ENCODE assay signal across 18 cellular contexts in genomic region chr3:189941125-189941524, GRCh38.
DNase-seq lines count a peak whose midpoint lies in the region; ATAC-seq and TF ChIP-seq lines count a peak whose summit lies in the region.
"Had no signal": no experiment of that assay in that cellular context is flagged by ENCODE, and none has a peak within 500 bp of the region (broad histone marks: within the 10 kb centered on the region; RNA-seq: fewer than 3 reads in every experiment).

No MANE protein-coding gene starts in this region.

- peaks cover 12% of the 10 kb centered on the region for H3K4me1 ChIP-seq in mucosa of descending colon (ENCODE audit: low read depth)

- no peaks in the 10 kb centered on the region for H3K9me3 Mint-ChIP-seq in MCF 10A (ENCODE audit: unreplicated experiment)
- no peaks in the 10 kb centered on the region for H3K9me3 Mint-ChIP-seq in activated naive CD4-positive, alpha-beta T cell treated with anti-CD3 and anti-CD28 coated beads for 36 hours
- H3K9me3 Mint-ChIP-seq: activated naive CD8-positive, alpha-beta T cell treated with anti-CD3 and anti-CD28 coated beads for 36 hours; activated T-cell treated with anti-CD3 and anti-CD28 coated beads, Interleukin-2, amount 50 U/mL, for 24 hours had no signal

- TF ChIP-seq CTCF in MCF 10A (IDR thresholded peaks at IDR 0.05; ENCODE audit: unreplicated experiment) = no peak
- no peak for TF ChIP-seq CTCF in mucosa of descending colon (IDR thresholded peaks at IDR 0.05)

- intact Hi-C loops in MCF 10A (cut with micrococcal nuclease) (loop anchor here (10.0 kb wide), 1 partner anchor 276 kb away; no protein-coding TSS in a partner anchor), mucosa of descending colon (cut with DNase I, micrococcal nuclease) (loop anchor here in 1 of 2 donors (5.0 kb wide), 1 partner anchor 669 kb away; no protein-coding TSS in a partner anchor)
- intact Hi-C loops in activated naive CD4-positive, alpha-beta T cell treated with anti-CD3 and anti-CD28 coated beads for 36 hours (cut with micrococcal nuclease) = loop anchor here (10.0 kb wide), 1 partner anchor 256 kb away; no protein-coding TSS in a partner anchor

- peaks cover 47% of the 10 kb centered on the region for H3K4me1 Mint-ChIP-seq in MCF 10A (ENCODE audit: insufficient read depth, unreplicated experiment)
- H3K4me1 Mint-ChIP-seq in activated naive CD4-positive, alpha-beta T cell treated with anti-CD3 and anti-CD28 coated beads for 36 hours (ENCODE audit: low read depth) = no peaks in the 10 kb centered on the region
- H3K4me1 Mint-ChIP-seq: activated naive CD8-positive, alpha-beta T cell treated with anti-CD3 and anti-CD28 coated beads for 36 hours had no signal

- no peaks in the 10 kb centered on the region for H3K36me3 Mint-ChIP-seq in MCF 10A (ENCODE audit: insufficient read depth, unreplicated experiment)
- H3K36me3 Mint-ChIP-seq in activated naive CD4-positive, alpha-beta T cell treated with anti-CD3 and anti-CD28 coated beads for 36 hours (ENCODE audit: low read depth) = no peaks in the 10 kb centered on the region
- H3K36me3 Mint-ChIP-seq: activated naive CD8-positive, alpha-beta T cell treated with anti-CD3 and anti-CD28 coated beads for 36 hours had no signal

- CTCF ChIA-PET in MCF 10A (lab: Yijun Ruan, JAX) = interaction anchor here (0.6 to 2.6 kb wide), 11 partner anchors 9 to 986 kb away, joined by 3 to 16 read pairs (median 3); no protein-coding TSS in a partner anchor
- CTCF ChIA-PET in activated naive CD4-positive, alpha-beta T cell treated with anti-CD3 and anti-CD28 coated beads for 36 hours (lab: Charles Lee) = interaction anchor here (0.7 to 1.2 kb wide), 3 partner anchors 10 to 116 kb away, joined by 3 to 6 read pairs (median 5); no protein-coding TSS in a partner anchor

- H3K36me3 ChIP-seq in mucosa of descending colon (ENCODE audit: low read depth) = no peaks in the 10 kb centered on the region

- peak overlapping the region; percentile 80 for H3K27ac Mint-ChIP-seq in MCF 10A (ENCODE audit: low read depth, unreplicated experiment)
- H3K27ac Mint-ChIP-seq in activated naive CD4-positive, alpha-beta T cell treated with anti-CD3 and anti-CD28 coated beads for 36 hours = no peak overlapping the region
- H3K27ac Mint-ChIP-seq: activated naive CD8-positive, alpha-beta T cell treated with anti-CD3 and anti-CD28 coated beads for 36 hours; activated T-cell treated with anti-CD3 and anti-CD28 coated beads, Interleukin-2, amount 50 U/mL, for 24 hours had no signal

- in situ Hi-C loops in ACHN (cut with HindIII; ENCODE audit: low pct_ligation_motif_present, low pct_unique_long_range_greater_than_20kb, low sequenced_read_pairs) = no loop called here

- POLR2A ChIA-PET in MCF 10A (lab: Yijun Ruan, JAX) = interaction anchor here (0.6 to 7.3 kb wide), 10 partner anchors 15 to 673 kb away, joined by 3 to 57 read pairs (median 4); no protein-coding TSS in a partner anchor

- ATAC-seq in mucosa of descending colon (peak; percentile 30), GM18873 (IDR thresholded peaks at IDR 0.05; ENCODE audit: low FRiP score, unreplicated experiment) (no peak)
- ATAC-seq: sciatic nerve had no signal

- no peaks in the 10 kb centered on the region for H3K27me3 Mint-ChIP-seq in MCF 10A (ENCODE audit: insufficient read depth, unreplicated experiment)
- peaks cover 4% of the 10 kb centered on the region for H3K27me3 Mint-ChIP-seq in activated naive CD4-positive, alpha-beta T cell treated with anti-CD3 and anti-CD28 coated beads for 36 hours (ENCODE audit: low read depth)

- peak; percentile 93 for DNase-seq in COR-L47 (lab: John Stamatoyannopoulos, UW)
- peak; percentile 11 for DNase-seq in LoVo (ENCODE audit: low spot score)
- no peak for DNase-seq in MCF 10A (ENCODE audit: unreplicated experiment)
- DNase-seq in mucosa of descending colon = peak in 1 of 3 donors; percentile 42
- DNase-seq in ACHN = no peak
- DNase-seq in activated naive CD4-positive, alpha-beta T cell treated with anti-CD3 and anti-CD28 coated beads for 36 hours = no peak
- DNase-seq in HuH-7.5 (ENCODE audit: low spot score) = no peak
- DNase-seq: activated naive CD8-positive, alpha-beta T cell treated with anti-CD3 and anti-CD28 coated beads for 36 hours; activated T-cell treated with anti-CD3 and anti-CD28 coated beads, Interleukin-2, amount 50 U/mL, for 24 hours; midbrain; MM.1S; NCI-H2029 treated with DMSO at 0.1 percent for 48 hours; NCI-H524 treated with DMSO at 0.1 percent for 48 hours; nucleus accumbens; stimulated activated CD4-positive, alpha-beta T cell treated with anti-CD3 and anti-CD28 coated beads, Interleukin-4, amount 100 ng/mL, for 1 hour; SW 1271 had no signal

- BruUV-seq in MCF 10A (replicated peaks; lab: Mats Ljungman, UMichigan) = no TSS peak

- no peak overlapping the region for H3K4me3 Mint-ChIP-seq in MCF 10A (ENCODE audit: unreplicated experiment)
- H3K4me3 Mint-ChIP-seq in activated naive CD4-positive, alpha-beta T cell treated with anti-CD3 and anti-CD28 coated beads for 36 hours = no peak overlapping the region
- H3K4me3 Mint-ChIP-seq: activated naive CD8-positive, alpha-beta T cell treated with anti-CD3 and anti-CD28 coated beads for 36 hours; activated T-cell treated with anti-CD3 and anti-CD28 coated beads, Interleukin-2, amount 50 U/mL, for 24 hours had no signal

- H3K9me3 ChIP-seq in mucosa of descending colon = no peaks in the 10 kb centered on the region

- H3K4me3 ChIP-seq in mucosa of descending colon = no peak overlapping the region

Comparison
In these comparisons a context has a peak if more than half of its experiments do, and no peak if none do; other contexts are left out.
1. DNase-seq: peak in COR-L47 (single experiment) and LoVo (single experiment); none in MCF 10A (single experiment), ACHN (single experiment), activated naive CD4-positive, alpha-beta T cell treated with anti-CD3 and anti-CD28 coated beads for 36 hours (single experiment) and HuH-7.5 (single experiment).